Comparison of ENCODE assay signal across 8 cellular contexts in the genomic region with DNA sequence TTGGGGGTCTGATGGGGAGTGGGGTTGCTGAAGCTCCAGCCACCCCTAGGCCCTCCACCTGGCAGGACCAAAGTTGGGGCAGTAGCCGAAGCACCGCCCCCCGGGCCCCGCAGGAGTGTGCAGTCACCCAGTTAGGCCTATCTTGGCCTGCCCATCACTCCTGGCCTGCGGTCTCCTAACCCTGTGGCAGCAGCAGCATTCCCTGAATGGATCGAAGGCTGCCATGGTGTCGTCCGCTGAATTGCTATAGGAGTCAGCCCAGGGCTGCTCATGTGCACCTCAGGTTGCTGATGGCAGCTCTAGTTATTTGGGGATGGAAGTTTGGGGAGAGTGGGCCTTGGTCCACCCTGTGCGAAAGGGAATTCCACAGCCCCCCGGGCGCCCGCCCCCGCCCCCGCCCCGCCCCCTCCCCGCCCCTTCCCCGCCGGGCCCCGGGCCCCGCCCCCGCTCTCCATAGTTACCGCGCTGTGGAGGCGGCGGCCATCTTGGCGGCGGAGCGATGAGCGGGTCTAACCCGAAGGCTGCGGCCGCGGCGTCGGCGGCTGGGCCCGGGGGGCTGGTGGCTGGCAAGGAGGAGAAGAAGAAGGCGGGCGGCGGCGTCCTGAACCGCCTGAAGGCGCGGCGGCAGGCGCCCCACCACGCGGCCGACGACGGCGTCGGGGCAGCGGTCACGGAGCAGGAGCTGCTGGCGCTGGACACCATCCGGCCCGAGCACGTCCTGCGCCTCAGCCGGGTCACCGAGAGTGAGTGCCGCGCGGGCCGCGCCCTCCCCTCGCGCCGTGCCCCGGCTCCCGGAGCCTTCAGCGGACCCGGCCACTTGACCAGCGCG. TPM values are rescaled to one million over a fixed set of nuclear protein-coding genes. Genes with fewer than 3 reads are reported as not detected.
A peak's percentile ranks its signal among the peaks of the same experiment; 100 is the strongest.
DNase-seq lines count a peak whose midpoint lies in the region; ATAC-seq and TF ChIP-seq lines count a peak whose summit lies in the region.

Gene UNC119B (plus strand): TSS at position 483 of the 829 bp plus-strand sequence. CDS start 17 bp downstream, at position 500.

- no peak for TF ChIP-seq POLR2A in transverse colon (IDR thresholded peaks at IDR 0.05)

- peak within 1 kb of the TSS; percentile 87 to 90 (median 88) for H3K4me3 Mint-ChIP-seq in T-cell

- TF ChIP-seq EP300 in transverse colon (IDR thresholded peaks at IDR 0.05; ENCODE audit: low read depth): no peak

- no peaks in the 10 kb centered on the region for H3K27me3 Mint-ChIP-seq in T-cell

- intact Hi-C loops in heart right ventricle (cut with DNase I): loop anchor here in 6 of 10 donors (2.0 to 10.0 kb wide), 9 partner anchors 23 to 265 kb away; partner anchors contain the start of genes POP5 (in 2 of the 6), DYNLL1 (in 1 of the 6), HNF1A (in 1 of the 6) and MLEC (in 1 of the 6)
- intact Hi-C loops in posterior cingulate gyrus (cut with DNase I): no loop called here
- intact Hi-C loops in transverse colon (cut with DNase I; ENCODE audit: low total_unique reads): loop anchor here (5.0 to 10.0 kb wide), 2 partner anchors 63 to 125 kb away; partner anchors contain the start of gene POP5

- TF ChIP-seq CTCF in heart right ventricle (IDR thresholded peaks at IDR 0.05) (no peak), transverse colon (IDR thresholded peaks at IDR 0.05) (no peak)

- CTCF ChIA-PET in T-cell (lab: Charles Lee): interaction anchor here (0.6 to 3.2 kb wide), 5 partner anchors 129 to 419 kb away, joined by 3 to 13 read pairs (median 6); partner anchors contain the start of gene POP5 (in 1 of the 2)

- H3K27me3 ChIP-seq in heart right ventricle (no peaks in the 10 kb centered on the region), transverse colon (no peaks in the 10 kb centered on the region)

- POLR2A ChIA-PET in T-cell (lab: Charles Lee): interaction anchor here in 1 of 2 donors (0.7 kb wide), 1 partner anchor 419 kb away, joined by 4 read pairs; no protein-coding TSS in a partner anchor

- peak within 1 kb of the TSS; percentile 84 for H3K4me3 ChIP-seq in Jurkat, Clone E6-1 (ENCODE audit: low read length)
- peak within 1 kb of the TSS; percentile 50 to 96 (median 88) for H3K4me3 ChIP-seq in heart right ventricle
- peak within 1 kb of the TSS; percentile 60 to 97 (median 84) for H3K4me3 ChIP-seq in transverse colon

- H3K36me3 ChIP-seq in heart right ventricle (peaks cover 0 to 24% (median 13%) of the 10 kb centered on the region in 9 donors), transverse colon (no peaks in the 10 kb centered on the region)

- DNase-seq in COLO829 (ENCODE audit: low spot score): peak; percentile 46
- DNase-seq in Jurkat, Clone E6-1 (ENCODE audit: low read depth, low spot score): no peak
- peak; percentile 30 to 82 (median 64) for DNase-seq in T-cell
- peak; percentile 48 for DNase-seq in activated naive CD8-positive, alpha-beta T cell treated with anti-CD3 and anti-CD28 coated beads, Interleukin-2, amount 50 U/mL, for 16 hours (ENCODE audit: low read depth, low spot score)
- DNase-seq in heart right ventricle: peak; percentile 72 to 79
- peak; percentile 62 to 95 (median 74) for DNase-seq in posterior cingulate gyrus
- peak; percentile 65 for DNase-seq in transverse colon

- peak within 1 kb of the TSS; percentile 75 to 96 (median 92) for H3K27ac ChIP-seq in heart right ventricle
- peak within 1 kb of the TSS; percentile 89 to 96 (median 91) for H3K27ac ChIP-seq in transverse colon

- WGBS in heart right ventricle, 2 donors: 0 to 1% methylated on average over 58 to 75 of the region's 76 CpGs
- WGBS in transverse colon (ENCODE audit: low coverage in 1 of 2), 2 donors: 0% methylated on average over 67 of the region's 76 CpGs; no CpG with 5 or more reads in 1 of the 2 donors

- no peaks in the 10 kb centered on the region for H3K9me3 ChIP-seq in heart right ventricle
- H3K9me3 ChIP-seq in transverse colon: no peaks in the 10 kb centered on the region

- in situ Hi-C loops in transverse colon (cut with MboI; ENCODE audit: low pct_ligation_motif_present in 1 of 4, low pct_unique_long_range_greater_than_20kb in 1 of 4, low sequenced_read_pairs in 3 of 4): loop anchor here in 3 of 4 donors (5.0 to 10.0 kb wide), 4 partner anchors 63 to 125 kb away; partner anchors contain the start of genes CABP1 (in 2 of the 3) and POP5 (in 1 of the 3)

- H3K4me1 ChIP-seq in heart right ventricle (peaks cover 9 to 43% (median 31%) of the 10 kb centered on the region in 9 donors), transverse colon (peaks cover 7 to 24% (median 18%) of the 10 kb centered on the region in 4 donors)

- ATAC-seq in GM21381 (IDR thresholded peaks at IDR 0.05; ENCODE audit: unreplicated experiment): peak; percentile 69
- peak; percentile 90 to 94 (median 92) for ATAC-seq in T-cell (replicated peaks in 1 of 4)
- peak; percentile 85 to 95 (median 92) for ATAC-seq in heart right ventricle

- H3K9me3 Mint-ChIP-seq in T-cell: no peaks in the 10 kb centered on the region

- peak within 1 kb of the TSS; percentile 88 to 90 for H3K27ac Mint-ChIP-seq in T-cell

- peaks cover 34 to 45% (median 39%) of the 10 kb centered on the region in 3 donors for H3K4me1 Mint-ChIP-seq in T-cell

- H3K36me3 Mint-ChIP-seq in T-cell: peaks cover 7% of the 10 kb centered on the region

RNA-seq across cellular contexts. Expression of gene UNC119B, which starts in this region (rescaled TPM):
- 31.6 TPM for polyA plus RNA-seq in Jurkat, Clone E6-1 (2012; ENCODE audit: insufficient read depth, insufficient read length)
- 10 to 100 TPM; 14.3 to 26.1 (median 22.6) TPM for total RNA-seq in T-cell
- total RNA-seq in heart right ventricle: 10 to 100 TPM in 5 of 10 donors, 1 to 10 TPM in 5; 5.9 to 15.4 (median 9.6) TPM
- 1 to 10 TPM; 5.0 to 9.5 TPM for polyA plus RNA-seq in heart right ventricle
- 10 to 100 TPM in 3 of 4 donors, 1 to 10 TPM in 1; 9.8 to 25.4 (median 21.5) TPM for total RNA-seq in transverse colon
